Comparison of ENCODE assay signal across 12 cellular contexts in the genomic region with DNA sequence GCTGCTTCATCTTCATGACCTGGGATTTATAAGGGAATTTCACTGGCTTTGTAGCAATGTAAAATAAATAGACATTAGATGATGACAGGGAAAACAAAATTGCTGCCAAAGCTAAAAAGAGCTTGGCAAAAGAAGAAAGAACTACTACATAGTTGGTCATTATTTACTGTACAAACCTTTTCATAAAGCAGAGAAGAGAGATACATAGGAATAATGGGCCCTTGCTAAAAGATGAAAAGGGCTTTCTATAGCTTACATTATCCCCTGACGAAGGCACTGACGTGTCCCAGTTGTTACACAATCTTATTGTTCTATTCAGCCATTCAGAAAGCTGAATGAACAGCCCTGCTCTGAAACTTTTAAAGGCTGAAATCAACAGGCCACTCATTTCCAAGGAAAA. TPM values are rescaled to one million over a fixed set of nuclear protein-coding genes. Genes with fewer than 3 reads are reported as not detected.
A peak's percentile ranks its signal among the peaks of the same experiment; 100 is the strongest.
DNase-seq lines count a peak whose midpoint lies in the region; ATAC-seq and TF ChIP-seq lines count a peak whose summit lies in the region.
"Had no signal": no experiment of that assay in that cellular context is flagged by ENCODE, and none has a peak within 500 bp of the region (broad histone marks: within the 10 kb centered on the region; RNA-seq: fewer than 3 reads in every experiment).

No MANE protein-coding gene starts in this region.

- H3K27me3 ChIP-seq in brain microvascular endothelial cell (replicated peaks) (no peaks in the 10 kb centered on the region), testis (no peaks in the 10 kb centered on the region)
- H3K27me3 ChIP-seq: thyroid gland had no signal

- WGBS in testis, 2 donors, result 58 to 66% methylated on average over 2 of the region's 2 CpGs

- TF ChIP-seq CTCF in brain microvascular endothelial cell (IDR thresholded peaks at IDR 0.05; ENCODE audit: low read depth, low read length, missing control alignments) (no peak), testis (IDR thresholded peaks at IDR 0.05) (no peak)

- no peaks in the 10 kb centered on the region for H3K9me3 ChIP-seq in testis
- H3K9me3 ChIP-seq: thyroid gland had no signal

- ATAC-seq in HG03442 (IDR thresholded peaks at IDR 0.05; ENCODE audit: unreplicated experiment), result no peak
- ATAC-seq: activated CD4-positive, alpha-beta T cell treated with anti-CD3 and anti-CD28 coated beads for 36 hours had no signal

- no peaks in the 10 kb centered on the region for H3K36me3 ChIP-seq in brain microvascular endothelial cell (replicated peaks)
- H3K36me3 ChIP-seq in testis (ENCODE audit: low read depth, missing control alignments), result no peaks in the 10 kb centered on the region
- H3K36me3 ChIP-seq: thyroid gland had no signal

- no peak overlapping the region for H3K27ac ChIP-seq in brain microvascular endothelial cell
- peak overlapping the region; percentile 70 for H3K27ac ChIP-seq in substantia nigra (ENCODE audit: low read depth, low read length, poor library complexity, severe bottlenecking)
- no peak overlapping the region for H3K27ac ChIP-seq in testis
- H3K27ac ChIP-seq: thyroid gland had no signal

- no peaks in the 10 kb centered on the region for H3K4me1 ChIP-seq in testis
- H3K4me1 ChIP-seq: thyroid gland had no signal

- DNase-seq in NCI-H1436 (lab: John Stamatoyannopoulos, UW), result peak; percentile 11
- DNase-seq in NCI-H1436 treated with DMSO at 0.1 percent for 48 hours (lab: John Stamatoyannopoulos, UW), result no peak
- DNase-seq in brain microvascular endothelial cell, result peak; percentile 51
- DNase-seq in kidney tubule cell (ENCODE audit: low spot score), result peak; percentile 6
- DNase-seq in substantia nigra (lab: John Stamatoyannopoulos, UW), result peak in 10 of 49 donors; percentile 0 to 37 (median 6)
- no peak for DNase-seq in testis
- DNase-seq in stimulated activated CD4-positive, alpha-beta T cell treated with anti-CD3 and anti-CD28 coated beads, Interleukin-4, amount 100 ng/mL, for 4 hours, result no peak
- DNase-seq: activated CD4-positive, alpha-beta T cell treated with anti-CD3 and anti-CD28 coated beads for 36 hours; NCI-H2029 treated with DMSO at 0.1 percent for 48 hours; RPMI8226; thyroid gland had no signal

- no peak for TF ChIP-seq POLR2A in testis (IDR thresholded peaks at IDR 0.05)

- intact Hi-C loops in testis (cut with DNase I; ENCODE audit: low total_unique reads), result no loop called here

- in situ Hi-C loops in brain microvascular endothelial cell (cut with HindIII; ENCODE audit: low pct_ligation_motif_present, low sequenced_read_pairs), result no loop called here

- H3K4me3 ChIP-seq in brain microvascular endothelial cell (ENCODE audit: low read depth, low read length) (no peak overlapping the region), testis (no peak overlapping the region)
- H3K4me3 ChIP-seq: thyroid gland had no signal

RNA-seq across cellular contexts. Expression of a gene that starts 57.1 kb away (rescaled TPM):
- total RNA-seq in testis, result 10 to 100 TPM in 1 of 2 donors, 1 to 10 TPM in 1; 7.1 to 13.3 TPM
- polyA plus RNA-seq in testis (ENCODE audit: insufficient read depth, low read depth, low replicate concordance), result 12.2 TPM
- total RNA-seq: thyroid gland had no signal

Comparison
In these comparisons a context has a peak if more than half of its experiments do, and no peak if none do; other contexts are left out.
1. DNase-seq: peak in NCI-H1436 (single experiment), brain microvascular endothelial cell (single experiment) and kidney tubule cell (single experiment); none in NCI-H1436 treated with DMSO at 0.1 percent for 48 hours (single experiment), testis (single experiment) and stimulated activated CD4-positive, alpha-beta T cell treated with anti-CD3 and anti-CD28 coated beads, Interleukin-4, amount 100 ng/mL, for 4 hours (0 of 2).